17 cellular contexts compared by ENCODE assay signal in genomic region chr3:64759811-64760210, GRCh38.
"Had no signal": no experiment of that assay in that cellular context is flagged by ENCODE, and none has a peak within 500 bp of the region (broad histone marks: within the 10 kb centered on the region; RNA-seq: fewer than 3 reads in every experiment).

No MANE protein-coding gene starts in this region.

- DNase-seq: activated CD4-positive, alpha-beta memory T cell treated with anti-CD3 and anti-CD28 coated beads, Interleukin-2, amount 10 ng/mL, durations not matched to agents 7 days and 5 days; activated CD4-positive, alpha-beta T cell treated with anti-CD3 and anti-CD28 coated beads for 36 hours; activated gamma-delta T cell; activated naive CD8-positive, alpha-beta T cell treated with anti-CD3 and anti-CD28 coated beads, Interleukin-2, amount 10 ng/mL, durations not matched to agents 7 days and 5 days; activated T-cell treated with anti-CD3 and anti-CD28 coated beads, Interleukin-2, amount 50 U/mL, for 48 hours; aorta; colonic mucosa; effector CD8-positive, alpha-beta T cell; hippocampal formation; kidney glomerular epithelial cell; mammary epithelial cell; stimulated activated naive B cell treated with anti-CD40 and anti-IgM and Interleukin-4, amounts not matched to agents 10 μg/mL and 1 μg/mL and 100 μg/mL, for 72 hours; T-helper 1 cell; WERI-Rb-1 had no signal

- H3K36me3 ChIP-seq: colonic mucosa, WERI-Rb-1 had no signal

- H3K27me3 ChIP-seq: colonic mucosa had no signal

- H3K27ac ChIP-seq: colonic mucosa, SK-N-MC, WERI-Rb-1 had no signal

- H3K9me3 ChIP-seq: colonic mucosa had no signal

- ATAC-seq: activated CD4-positive, alpha-beta T cell treated with anti-CD3 and anti-CD28 coated beads for 36 hours; natural killer cell treated with Interleukin-12 subunit alpha and Interleukin-12 subunit beta and Interleukin-15 and Interleukin-18, amount 100 ng/mL, for 72 hours; stimulated activated naive B cell treated with anti-CD40 and anti-IgM and Interleukin-4, amounts not matched to agents 10 μg/mL and 1 μg/mL and 100 μg/mL, for 72 hours had no signal

- H3K4me3 ChIP-seq: colonic mucosa, SK-N-MC, smooth muscle cell had no signal

- H3K4me1 ChIP-seq: colonic mucosa had no signal
